Comparison of ENCODE assay signal across 11 cellular contexts in the genomic region with DNA sequence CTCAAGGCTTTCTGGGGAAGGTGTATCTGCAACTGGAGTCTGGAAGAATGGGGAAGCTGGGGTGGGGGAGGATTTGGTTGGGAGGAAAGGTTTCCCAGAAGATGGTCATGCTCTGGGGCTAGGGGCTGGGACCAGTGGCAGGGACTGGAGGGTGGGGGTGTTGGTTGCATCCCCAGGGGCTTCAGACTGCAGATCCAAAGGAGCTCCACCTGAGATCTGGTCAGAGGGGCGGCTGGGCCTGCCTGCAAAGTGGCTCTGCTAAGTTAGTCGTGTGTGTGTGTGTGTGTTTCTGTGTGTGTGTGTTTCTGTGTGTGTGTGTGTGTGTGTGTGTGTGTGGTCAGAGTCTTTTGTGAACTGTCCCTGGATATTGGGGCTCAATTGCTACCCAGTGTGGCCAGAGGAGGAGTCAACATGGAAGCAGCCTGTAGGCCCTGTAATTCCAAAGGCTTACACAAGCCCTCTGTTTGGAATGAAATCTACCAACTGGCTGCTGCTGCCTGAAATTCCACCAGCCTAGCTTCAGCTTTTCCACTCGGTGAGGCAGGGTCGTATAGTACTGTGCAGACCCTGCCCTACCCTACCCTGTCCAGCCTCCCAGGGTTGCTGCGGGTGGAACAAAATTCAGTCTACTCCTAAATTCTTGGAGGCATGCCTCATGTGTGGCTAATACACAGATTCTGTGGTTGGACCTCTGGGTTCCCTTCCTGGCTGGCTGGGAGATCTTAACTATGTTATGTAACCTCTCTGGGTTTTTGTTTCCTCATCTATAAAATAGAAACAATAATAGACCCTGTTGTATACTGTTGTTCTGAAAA. TPM values are rescaled to one million over a fixed set of nuclear protein-coding genes. Genes with fewer than 3 reads are reported as not detected.
DNase-seq lines count a peak whose midpoint lies in the region; ATAC-seq and TF ChIP-seq lines count a peak whose summit lies in the region.
"Had no signal": no experiment of that assay in that cellular context is flagged by ENCODE, and none has a peak within 500 bp of the region (broad histone marks: within the 10 kb centered on the region; RNA-seq: fewer than 3 reads in every experiment).

No MANE protein-coding gene starts in this region.

- peaks cover 17% of the 10 kb centered on the region for H3K27me3 Mint-ChIP-seq in endothelial cell (ENCODE audit: unreplicated experiment)
- H3K27me3 Mint-ChIP-seq in neural progenitor cell (ENCODE audit: insufficient read depth, low read depth) = peaks cover 26% of the 10 kb centered on the region
- H3K27me3 Mint-ChIP-seq in activated naive CD8-positive, alpha-beta T cell treated with anti-CD3 and anti-CD28 coated beads for 36 hours = peaks cover 29% of the 10 kb centered on the region

- H2AFZ ChIP-seq in neural progenitor cell (replicated peaks) = no peak overlapping the region

- H3K79me2 ChIP-seq in neural progenitor cell (ENCODE audit: low read depth) = no peaks in the 10 kb centered on the region

- H3K36me3 ChIP-seq in neural progenitor cell = no peaks in the 10 kb centered on the region

- peaks cover 37% of the 10 kb centered on the region for H3K27me3 ChIP-seq in neural progenitor cell

- H3K9me3 ChIP-seq in neural progenitor cell (ENCODE audit: low read depth) = no peaks in the 10 kb centered on the region

- H3K4me1 ChIP-seq in neural progenitor cell = peaks cover 11% of the 10 kb centered on the region

- ATAC-seq in HG03460 (IDR thresholded peaks at IDR 0.05; ENCODE audit: unreplicated experiment) = no peak

- no peaks in the 10 kb centered on the region for H4K20me1 ChIP-seq in neural progenitor cell (ENCODE audit: low read depth)

- no peak for TF ChIP-seq POLR2A in NB4 (IDR thresholded peaks at IDR 0.05; ENCODE audit: extremely low read depth, insufficient read length)

- no peak for TF ChIP-seq CTCF in NB4 (IDR thresholded peaks at IDR 0.05; ENCODE audit: low read depth, low read length)
- no peak for TF ChIP-seq CTCF in endothelial cell (IDR thresholded peaks at IDR 0.05; ENCODE audit: unreplicated experiment)
- no peak for TF ChIP-seq CTCF in neural progenitor cell (IDR thresholded peaks at IDR 0.05)

- no peak overlapping the region for H3K27ac Mint-ChIP-seq in endothelial cell (ENCODE audit: unreplicated experiment)
- H3K27ac Mint-ChIP-seq in neural progenitor cell = peak overlapping the region; percentile 34
- H3K27ac Mint-ChIP-seq in activated naive CD8-positive, alpha-beta T cell treated with anti-CD3 and anti-CD28 coated beads for 36 hours = no peak overlapping the region

- H3K9me3 Mint-ChIP-seq in endothelial cell (ENCODE audit: unreplicated experiment) = no peaks in the 10 kb centered on the region
- H3K9me3 Mint-ChIP-seq in neural progenitor cell = peaks cover 2% of the 10 kb centered on the region
- no peaks in the 10 kb centered on the region for H3K9me3 Mint-ChIP-seq in activated naive CD8-positive, alpha-beta T cell treated with anti-CD3 and anti-CD28 coated beads for 36 hours
- H3K9me3 Mint-ChIP-seq: neural crest cell had no signal

- H3K4me3 Mint-ChIP-seq in endothelial cell (ENCODE audit: unreplicated experiment) (peak overlapping the region; percentile 51), neural progenitor cell (no peak overlapping the region)
- no peak overlapping the region for H3K4me3 Mint-ChIP-seq in activated naive CD8-positive, alpha-beta T cell treated with anti-CD3 and anti-CD28 coated beads for 36 hours
- H3K4me3 Mint-ChIP-seq: neural crest cell had no signal

- peak; percentile 72 for DNase-seq in AG08396 (ENCODE audit: low spot score)
- peak; percentile 62 for DNase-seq in NB4 (ENCODE audit: low read depth)
- no peak for DNase-seq in endothelial cell (ENCODE audit: low spot score)
- no peak for DNase-seq in neural progenitor cell (ENCODE audit: low spot score)
- no peak for DNase-seq in activated naive CD8-positive, alpha-beta T cell treated with anti-CD3 and anti-CD28 coated beads for 36 hours
- no peak for DNase-seq in hypothalamus (lab: John Stamatoyannopoulos, UW)
- DNase-seq in NCI-H526 (lab: John Stamatoyannopoulos, UW) = no peak
- DNase-seq: amygdala, NCI-H446 had no signal

- no peak overlapping the region for H3K4me2 ChIP-seq in neural progenitor cell

- no peak overlapping the region for H3K27ac ChIP-seq in neural progenitor cell

- H3K4me3 ChIP-seq in NB4 (ENCODE audit: low read depth, low read length) (no peak overlapping the region), neural progenitor cell (no peak overlapping the region)

- H3F3A ChIP-seq in neural progenitor cell (ENCODE audit: low read depth) = peaks cover 5% of the 10 kb centered on the region

- H3K36me3 Mint-ChIP-seq in endothelial cell (ENCODE audit: low read depth, unreplicated experiment) = peaks cover 5% of the 10 kb centered on the region
- no peaks in the 10 kb centered on the region for H3K36me3 Mint-ChIP-seq in neural progenitor cell
- H3K36me3 Mint-ChIP-seq in activated naive CD8-positive, alpha-beta T cell treated with anti-CD3 and anti-CD28 coated beads for 36 hours = no peaks in the 10 kb centered on the region

- peaks cover 30% of the 10 kb centered on the region for H3K4me1 Mint-ChIP-seq in endothelial cell (ENCODE audit: unreplicated experiment)
- peaks cover 33% of the 10 kb centered on the region for H3K4me1 Mint-ChIP-seq in neural progenitor cell
- peaks cover 17% of the 10 kb centered on the region for H3K4me1 Mint-ChIP-seq in activated naive CD8-positive, alpha-beta T cell treated with anti-CD3 and anti-CD28 coated beads for 36 hours

- no peak overlapping the region for H3K9ac ChIP-seq in neural progenitor cell

RNA-seq across cellular contexts. Expression of gene SYNPO, which starts 12.5 kb away (rescaled TPM):
- total RNA-seq in endothelial cell (ENCODE audit: unreplicated experiment) (94.3 TPM), neural progenitor cell (ENCODE audit: low replicate concordance) (0.41 and 1.3 TPM in 2 replicates)
- total RNA-seq in activated naive CD8-positive, alpha-beta T cell treated with anti-CD3 and anti-CD28 coated beads for 36 hours = under 1 TPM; 0.39 to 0.76 TPM

RNA-seq across cellular contexts. Expression of gene MYOZ3, which starts 33.1 kb away (rescaled TPM):
- 12.0 TPM for total RNA-seq in endothelial cell (ENCODE audit: unreplicated experiment)
- total RNA-seq in neural progenitor cell (ENCODE audit: low replicate concordance) = 0.43 and 0.90 TPM in 2 replicates
- total RNA-seq in activated naive CD8-positive, alpha-beta T cell treated with anti-CD3 and anti-CD28 coated beads for 36 hours = under 1 TPM; 0.06 to 0.16 TPM

Comparison
In these comparisons a context has a peak if more than half of its experiments do, and no peak if none do; other contexts are left out.
1. DNase-seq: peak in AG08396 (single experiment) and NB4 (single experiment); none in endothelial cell (single experiment), neural progenitor cell (single experiment), activated naive CD8-positive, alpha-beta T cell treated with anti-CD3 and anti-CD28 coated beads for 36 hours (single experiment), hypothalamus (0 of 51) and NCI-H526 (0 of 2).
2. RNA of gene SYNPO, which starts 12.5 kb away (total RNA-seq): 94.3 TPM in endothelial cell (single experiment); 0.39 to 0.76 TPM in activated naive CD8-positive, alpha-beta T cell treated with anti-CD3 and anti-CD28 coated beads for 36 hours and 0.41 to 1.3 TPM in neural progenitor cell; every median in the first group is over 10 times any median in the second.